ENCODE assay signal across 12 cellular contexts in the genomic region with DNA sequence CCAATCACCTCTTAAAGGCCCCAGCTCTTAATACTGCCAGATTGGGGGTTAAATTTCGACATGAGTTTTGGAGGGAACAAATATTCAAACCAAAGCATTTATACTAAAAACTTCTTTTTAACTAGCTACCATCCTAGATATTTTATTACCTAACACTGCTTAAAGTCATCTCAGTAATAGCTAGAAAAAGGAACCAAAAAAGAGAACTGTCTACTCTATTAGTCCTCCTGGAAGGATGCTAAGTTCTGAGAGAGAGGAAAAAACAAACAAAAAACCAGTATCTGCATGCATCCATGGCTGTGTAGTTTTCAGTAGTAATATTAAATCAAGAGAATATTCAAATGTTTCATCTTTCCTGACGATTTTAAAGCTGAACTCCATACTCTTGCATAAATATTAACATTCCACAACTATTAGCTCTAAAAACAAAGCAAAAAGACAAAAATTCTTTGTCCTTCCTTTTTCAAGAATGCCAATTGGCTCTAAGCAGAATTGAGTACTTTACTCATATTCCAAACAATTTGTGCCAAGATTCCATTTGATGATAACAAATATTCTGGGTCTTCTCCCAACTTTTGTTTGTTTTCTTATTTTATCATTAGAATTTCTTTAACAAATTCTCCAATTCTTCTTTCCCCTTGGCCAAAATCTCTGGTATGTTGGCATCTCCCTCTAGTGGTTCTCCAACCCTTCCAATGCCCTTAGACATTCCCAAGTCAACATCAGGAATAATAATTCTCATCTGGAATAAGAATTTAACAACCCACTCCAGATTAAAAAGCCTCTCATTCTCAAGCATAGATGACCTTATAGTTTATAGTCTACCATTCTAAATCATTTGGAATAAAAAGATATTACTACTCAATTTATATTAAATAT. TPM values are rescaled to one million over a fixed set of nuclear protein-coding genes. Genes with fewer than 3 reads are reported as not detected.
DNase-seq lines count a peak whose midpoint lies in the region; ATAC-seq and TF ChIP-seq lines count a peak whose summit lies in the region.
"Had no signal": no experiment of that assay in that cellular context is flagged by ENCODE, and none has a peak within 500 bp of the region (broad histone marks: within the 10 kb centered on the region; RNA-seq: fewer than 3 reads in every experiment).

No MANE protein-coding gene starts in this region.

- peaks cover 11% of the 10 kb centered on the region; the same call in 1 of the 2 replicates for H3K36me3 ChIP-seq in GM23248 (ENCODE audit: low read depth)
- H3K36me3 ChIP-seq in hepatocyte (replicated peaks; ENCODE audit: insufficient read depth, low read depth) = no peaks in the 10 kb centered on the region

- H3K79me2 ChIP-seq in GM23248 (ENCODE audit: insufficient read depth) = peaks cover 10% of the 10 kb centered on the region; the same call in 1 of the 2 replicates
- peaks cover 15% of the 10 kb centered on the region for H3K79me2 ChIP-seq in hepatocyte

- H3K27ac ChIP-seq in AG04450 (ENCODE audit: low read depth, low read length) (no peak overlapping the region), GM23248 (no peak overlapping the region), angular gyrus (ENCODE audit: low read depth, low read length) (peak overlapping the region; percentile 40), hepatocyte (no peak overlapping the region)

- no peak for ATAC-seq in GM19455 (IDR thresholded peaks at IDR 0.05; ENCODE audit: unreplicated experiment)
- ATAC-seq: natural killer cell treated with Interleukin-12 subunit alpha and Interleukin-12 subunit beta and Interleukin-15 and Interleukin-18, amount 100 ng/mL, for 72 hours had no signal

- H2AFZ ChIP-seq in GM23248 (no peak overlapping the region), hepatocyte (no peak overlapping the region)

- H3K9ac ChIP-seq in GM23248 = no peak overlapping the region

- WGBS in GM23248 (ENCODE audit: low coverage in 1 of 2, low lambda C conversion rate in 2 of 2, missing lambda C conversion rate in 2 of 2), 2 experiments = 44 to 45% methylated on average over 2 of the region's 2 CpGs
- 88% methylated on average over 2 of the region's 2 CpGs for WGBS in hepatocyte (ENCODE audit: low lambda C conversion rate, missing lambda C conversion rate)

- H3K4me2 ChIP-seq in GM23248 (ENCODE audit: unreplicated experiment) (peak overlapping the region; percentile 10), hepatocyte (no peak overlapping the region)

- H3K9me3 ChIP-seq in AG04450 (ENCODE audit: control insufficient read depth, insufficient read depth, low read length) (no peaks in the 10 kb centered on the region; the same call in 1 of the 2 replicates), GM23248 (ENCODE audit: low read depth) (no peaks in the 10 kb centered on the region), hepatocyte (ENCODE audit: low read depth) (no peaks in the 10 kb centered on the region)

- no peak overlapping the region for H3K4me3 ChIP-seq in AG04450 (ENCODE audit: low read depth, low read length)
- no peak overlapping the region for H3K4me3 ChIP-seq in GM23248
- no peak overlapping the region for H3K4me3 ChIP-seq in hepatocyte

- H4K20me1 ChIP-seq in GM23248 (ENCODE audit: insufficient read depth) (no peaks in the 10 kb centered on the region), hepatocyte (ENCODE audit: insufficient read depth, poor library complexity, severe bottlenecking) (no peaks in the 10 kb centered on the region)

- H3F3A ChIP-seq in GM23248 (ENCODE audit: insufficient read depth) = no peaks in the 10 kb centered on the region; the same call in 1 of the 2 replicates

- H3K27me3 ChIP-seq in AG04450 (ENCODE audit: control insufficient read depth, insufficient read depth, low read length) (no peaks in the 10 kb centered on the region), GM23248 (replicated peaks; ENCODE audit: insufficient read depth) (no peaks in the 10 kb centered on the region), hepatocyte (no peaks in the 10 kb centered on the region)

- POLR2A ChIA-PET in AG04450 (lab: Yijun Ruan, JAX) = no interaction called here

- DNase-seq in AG04450 (ENCODE audit: low read depth, low spot score) (no peak), GM23248 (peak; percentile 34), hepatocyte (ENCODE audit: low spot score) (no peak), dermis blood vessel endothelial cell (no peak), SK-N-DZ (ENCODE audit: low spot score) (no peak), HCEC 1CT (no peak)
- DNase-seq: activated naive CD4-positive, alpha-beta T cell treated with Interleukin-2 at 50 U/mL for 16 hours; NCI-H2081 treated with DMSO at 0.1 percent for 48 hours had no signal

- H3K4me1 ChIP-seq in GM23248 (ENCODE audit: insufficient read depth) = peaks cover 14% of the 10 kb centered on the region; the same call in 1 of the 2 replicates
- peaks cover 9% of the 10 kb centered on the region for H3K4me1 ChIP-seq in hepatocyte (ENCODE audit: insufficient read depth)

- in situ Hi-C loops in GM23248 (cut with MboI) = no loop called here

- no peaks in the 10 kb centered on the region for H3K9me2 ChIP-seq in GM23248 (ENCODE audit: insufficient read depth)
- H3K9me2 ChIP-seq in hepatocyte (replicated peaks; ENCODE audit: insufficient read depth) = no peaks in the 10 kb centered on the region

- CTCF ChIA-PET in AG04450 (lab: Charles Lee) = interaction anchor here (0.6 to 1.6 kb wide), 13 partner anchors 8 to 547 kb away, joined by 3 to 8 read pairs (median 3); no protein-coding TSS in a partner anchor

- TF ChIP-seq CTCF in AG04450 (IDR thresholded peaks at IDR 0.05; ENCODE audit: low read depth, low read length) = peak; percentile 46
- TF ChIP-seq CTCF in hepatocyte (IDR thresholded peaks at IDR 0.05; ENCODE audit: poor library complexity) = peak; percentile 7

RNA-seq across cellular contexts. Expression of a gene that starts 5.5 kb away (rescaled TPM):
- polyA plus RNA-seq in AG04450 (2011; rRNA removed) (15.7 and 19.6 TPM in 2 replicates), GM23248 (2016; fragmentation: Nextera tagmentation; extraction: Ambion mirVana) (9.2 and 10.1 TPM in 2 replicates), hepatocyte (12.3 and 14.3 TPM in 2 replicates)
- 8.9 and 9.4 TPM in 2 replicates for polyA minus RNA-seq in AG04450 (2011; rRNA and poly(A)+ RNA removed)
- 33.6 and 34.3 TPM in 2 replicates for total RNA-seq in GM23248 (2014; rRNA removed; shearing (Covaris generic))
- total RNA-seq in hepatocyte (18.6 and 30.1 TPM in 2 replicates), dermis blood vessel endothelial cell (26.0 and 33.2 TPM in 2 replicates)
- 20.0 and 27.8 TPM in 2 replicates for polyA plus RNA-seq in SK-N-DZ (2014; cell fraction: cytosol; rRNA removed)
- 28.5 and 30.1 TPM in 2 replicates for polyA plus RNA-seq in SK-N-DZ (2014; cell fraction: nucleus; rRNA removed)

RNA-seq across cellular contexts. Expression of a gene that starts 56.1 kb away (rescaled TPM):
- polyA plus RNA-seq in AG04450 (2011; rRNA removed) = not detected in 2 replicates
- polyA minus RNA-seq in AG04450 (2011; rRNA and poly(A)+ RNA removed) = not detected in 2 replicates
- total RNA-seq in GM23248 (2014; rRNA removed; shearing (Covaris generic)) = not detected in 2 replicates
- polyA plus RNA-seq in GM23248 (2016; fragmentation: Nextera tagmentation; extraction: Ambion mirVana) = not detected in 2 replicates
- not detected in 2 replicates for total RNA-seq in hepatocyte
- polyA plus RNA-seq in hepatocyte = not detected in 2 replicates
- total RNA-seq in dermis blood vessel endothelial cell = not detected in 2 replicates
- polyA plus RNA-seq in SK-N-DZ (2014; cell fraction: cytosol; rRNA removed) = 1.9 and 2.3 TPM in 2 replicates
- 1.5 and 2.2 TPM in 2 replicates for polyA plus RNA-seq in SK-N-DZ (2014; cell fraction: nucleus; rRNA removed)
- total RNA-seq: HT1080 had no signal
